ENCODE assay signal across 19 cellular contexts in genomic region chr11:9820260-9820659, GRCh38.
DNase-seq lines count a peak whose midpoint lies in the region; ATAC-seq and TF ChIP-seq lines count a peak whose summit lies in the region.
"Had no signal": no experiment of that assay in that cellular context is flagged by ENCODE, and none has a peak within 500 bp of the region (broad histone marks: within the 10 kb centered on the region; RNA-seq: fewer than 3 reads in every experiment).

No MANE protein-coding gene starts in this region.

- H3K36me3 Mint-ChIP-seq in Caco-2 (ENCODE audit: insufficient read depth, unreplicated experiment) = peaks cover 45% of the 10 kb centered on the region
- H3K36me3 Mint-ChIP-seq in WTC11 = no peaks in the 10 kb centered on the region
- H3K36me3 Mint-ChIP-seq in activated CD8-positive, alpha-beta memory T cell treated with anti-CD3 and anti-CD28 coated beads, Interleukin-2, amount 10 ng/mL, durations not matched to agents 7 days and 5 days = no peaks in the 10 kb centered on the region
- H3K36me3 Mint-ChIP-seq in activated CD8-positive, alpha-beta T cell treated with anti-CD3 and anti-CD28 coated beads, Interleukin-2, amount 10 ng/mL, durations not matched to agents 7 days and 5 days (ENCODE audit: low read depth) = no peaks in the 10 kb centered on the region
- H3K36me3 Mint-ChIP-seq: activated naive CD4-positive, alpha-beta T cell treated with anti-CD3 and anti-CD28 coated beads, Interleukin-2, amount 10 ng/mL, durations not matched to agents 7 days and 5 days had no signal

- peak; percentile 52 for ATAC-seq in WTC11
- peak; percentile 97 for ATAC-seq in Right ventricle myocardium superior (ENCODE audit: poor library complexity)
- ATAC-seq in activated CD8-positive, alpha-beta memory T cell treated with anti-CD3 and anti-CD28 coated beads, Interleukin-2, amount 10 ng/mL, durations not matched to agents 7 days and 5 days = no peak
- no peak for ATAC-seq in activated CD8-positive, alpha-beta T cell treated with anti-CD3 and anti-CD28 coated beads, Interleukin-2, amount 10 ng/mL, durations not matched to agents 7 days and 5 days

- no peaks in the 10 kb centered on the region for H3K9me3 ChIP-seq in Caco-2

- H3K27me3 Mint-ChIP-seq in Caco-2 (ENCODE audit: insufficient read depth, unreplicated experiment) (no peaks in the 10 kb centered on the region), WTC11 (ENCODE audit: low read depth) (no peaks in the 10 kb centered on the region)
- no peaks in the 10 kb centered on the region for H3K27me3 Mint-ChIP-seq in activated CD8-positive, alpha-beta memory T cell treated with anti-CD3 and anti-CD28 coated beads, Interleukin-2, amount 10 ng/mL, durations not matched to agents 7 days and 5 days
- H3K27me3 Mint-ChIP-seq in activated CD8-positive, alpha-beta T cell treated with anti-CD3 and anti-CD28 coated beads, Interleukin-2, amount 10 ng/mL, durations not matched to agents 7 days and 5 days (ENCODE audit: low read depth) = no peaks in the 10 kb centered on the region
- H3K27me3 Mint-ChIP-seq: activated B cell treated with CpG ODN at 0.5 μM for 24 hours; activated CD4-positive, alpha-beta memory T cell treated with anti-CD3 and anti-CD28 coated beads, Interleukin-2, amount 10 ng/mL, durations not matched to agents 7 days and 5 days; activated naive CD4-positive, alpha-beta T cell treated with anti-CD3 and anti-CD28 coated beads, Interleukin-2, amount 10 ng/mL, durations not matched to agents 7 days and 5 days; CD4-positive, alpha-beta memory T cell had no signal

- intact Hi-C loops in Caco-2 (cut with micrococcal nuclease; ENCODE audit: unreplicated experiment) = loop anchor here (10.0 kb wide), 1 partner anchor 65 kb away; no protein-coding TSS in a partner anchor
- intact Hi-C loops in Right ventricle myocardium superior (cut with DNase I) = no loop called here

- H3K27me3 ChIP-seq in Caco-2 (replicated peaks; ENCODE audit: control insufficient read depth, insufficient read depth, low read length) = no peaks in the 10 kb centered on the region

- DNase-seq in Caco-2 (no peak), WTC11 (ENCODE audit: low spot score) (no peak), Right ventricle myocardium superior (peak; percentile 73), pons (ENCODE audit: low spot score) (peak; percentile 10), mesenteric fat pad (ENCODE audit: low spot score) (no peak), HEK293T (ENCODE audit: extremely low spot score) (no peak)
- no peak for DNase-seq in activated CD8-positive, alpha-beta memory T cell treated with anti-CD3 and anti-CD28 coated beads, Interleukin-2, amount 10 ng/mL, durations not matched to agents 7 days and 5 days
- DNase-seq in activated CD8-positive, alpha-beta T cell treated with anti-CD3 and anti-CD28 coated beads, Interleukin-2, amount 10 ng/mL, durations not matched to agents 7 days and 5 days = no peak
- DNase-seq: activated B cell treated with CpG ODN at 0.5 μM for 24 hours; activated CD4-positive, alpha-beta memory T cell treated with anti-CD3 and anti-CD28 coated beads, Interleukin-2, amount 10 ng/mL, durations not matched to agents 7 days and 5 days; activated naive CD4-positive, alpha-beta T cell treated with anti-CD3 and anti-CD28 coated beads, Interleukin-2, amount 10 ng/mL, durations not matched to agents 7 days and 5 days; activated T-cell treated with anti-CD3 and anti-CD28 coated beads, Interleukin-2, amount 50 U/mL, for 48 hours; aorta; CD4-positive, alpha-beta memory T cell; DMS79 treated with DMSO at 0.1 percent for 48 hours; NCI-H1436; PC-9; stimulated activated CD4-positive, alpha-beta T cell treated with anti-CD3 and anti-CD28 coated beads, Interleukin-12 subunit alpha, Interleukin-12 subunit beta, amount 100 ng/mL, for 4 hours had no signal

- no peaks in the 10 kb centered on the region for H3K9me3 Mint-ChIP-seq in Caco-2 (ENCODE audit: unreplicated experiment)
- H3K9me3 Mint-ChIP-seq in WTC11 = no peaks in the 10 kb centered on the region
- no peaks in the 10 kb centered on the region for H3K9me3 Mint-ChIP-seq in activated CD8-positive, alpha-beta memory T cell treated with anti-CD3 and anti-CD28 coated beads, Interleukin-2, amount 10 ng/mL, durations not matched to agents 7 days and 5 days (ENCODE audit: low read depth)
- no peaks in the 10 kb centered on the region for H3K9me3 Mint-ChIP-seq in activated CD8-positive, alpha-beta T cell treated with anti-CD3 and anti-CD28 coated beads, Interleukin-2, amount 10 ng/mL, durations not matched to agents 7 days and 5 days (ENCODE audit: insufficient read depth)
- H3K9me3 Mint-ChIP-seq: activated B cell treated with CpG ODN at 0.5 μM for 24 hours; activated CD4-positive, alpha-beta memory T cell treated with anti-CD3 and anti-CD28 coated beads, Interleukin-2, amount 10 ng/mL, durations not matched to agents 7 days and 5 days; activated naive CD4-positive, alpha-beta T cell treated with anti-CD3 and anti-CD28 coated beads, Interleukin-2, amount 10 ng/mL, durations not matched to agents 7 days and 5 days; CD4-positive, alpha-beta memory T cell; neural crest cell had no signal

- H3K4me1 Mint-ChIP-seq in Caco-2 (ENCODE audit: low read depth, unreplicated experiment) = peaks cover 34% of the 10 kb centered on the region
- H3K4me1 Mint-ChIP-seq in WTC11 = peaks cover 31% of the 10 kb centered on the region
- no peaks in the 10 kb centered on the region for H3K4me1 Mint-ChIP-seq in activated CD8-positive, alpha-beta memory T cell treated with anti-CD3 and anti-CD28 coated beads, Interleukin-2, amount 10 ng/mL, durations not matched to agents 7 days and 5 days
- H3K4me1 Mint-ChIP-seq in activated CD8-positive, alpha-beta T cell treated with anti-CD3 and anti-CD28 coated beads, Interleukin-2, amount 10 ng/mL, durations not matched to agents 7 days and 5 days (ENCODE audit: low read depth) = no peaks in the 10 kb centered on the region
- H3K4me1 Mint-ChIP-seq: activated B cell treated with CpG ODN at 0.5 μM for 24 hours; activated CD4-positive, alpha-beta memory T cell treated with anti-CD3 and anti-CD28 coated beads, Interleukin-2, amount 10 ng/mL, durations not matched to agents 7 days and 5 days; activated naive CD4-positive, alpha-beta T cell treated with anti-CD3 and anti-CD28 coated beads, Interleukin-2, amount 10 ng/mL, durations not matched to agents 7 days and 5 days; CD4-positive, alpha-beta memory T cell; neural crest cell had no signal

- no TSS peak for BruUV-seq in Caco-2 (replicated peaks; lab: Mats Ljungman, UMichigan)

- H3K4me3 ChIP-seq in Caco-2 (ENCODE audit: low read depth, low read length) = no peak overlapping the region
- H3K4me3 ChIP-seq: PC-9 had no signal

- H3K36me3 ChIP-seq in Caco-2 (ENCODE audit: control insufficient read depth, insufficient read depth, low read length) = no peaks in the 10 kb centered on the region

- CTCF ChIA-PET in Caco-2 (lab: Charles Lee) = no interaction called here
- CTCF ChIA-PET in WTC11 (lab: Charles Lee) = interaction anchor here (1.0 kb wide), 1 partner anchor 488 kb away, joined by 3 read pairs; no protein-coding TSS in a partner anchor
- CTCF ChIA-PET in HEK293T (lab: Yijun Ruan, JAX) = no interaction called here
- CTCF ChIA-PET in activated CD8-positive, alpha-beta memory T cell treated with anti-CD3 and anti-CD28 coated beads, Interleukin-2, amount 10 ng/mL, durations not matched to agents 7 days and 5 days (lab: Charles Lee) = no interaction called here
- CTCF ChIA-PET in activated CD8-positive, alpha-beta T cell treated with anti-CD3 and anti-CD28 coated beads, Interleukin-2, amount 10 ng/mL, durations not matched to agents 7 days and 5 days (lab: Charles Lee) = no interaction called here

- peak overlapping the region; percentile 60 for H3K27ac Mint-ChIP-seq in Caco-2 (ENCODE audit: unreplicated experiment)
- no peak overlapping the region for H3K27ac Mint-ChIP-seq in WTC11
- no peak overlapping the region for H3K27ac Mint-ChIP-seq in activated CD8-positive, alpha-beta memory T cell treated with anti-CD3 and anti-CD28 coated beads, Interleukin-2, amount 10 ng/mL, durations not matched to agents 7 days and 5 days
- H3K27ac Mint-ChIP-seq in activated CD8-positive, alpha-beta T cell treated with anti-CD3 and anti-CD28 coated beads, Interleukin-2, amount 10 ng/mL, durations not matched to agents 7 days and 5 days = no peak overlapping the region
- H3K27ac Mint-ChIP-seq: activated B cell treated with CpG ODN at 0.5 μM for 24 hours; activated CD4-positive, alpha-beta memory T cell treated with anti-CD3 and anti-CD28 coated beads, Interleukin-2, amount 10 ng/mL, durations not matched to agents 7 days and 5 days; activated naive CD4-positive, alpha-beta T cell treated with anti-CD3 and anti-CD28 coated beads, Interleukin-2, amount 10 ng/mL, durations not matched to agents 7 days and 5 days; CD4-positive, alpha-beta memory T cell had no signal

- POLR2A ChIA-PET in Caco-2 (lab: Charles Lee) (no interaction called here), WTC11 (lab: Charles Lee) (no interaction called here), HEK293T (lab: Yijun Ruan, JAX) (no interaction called here)
- POLR2A ChIA-PET in activated CD8-positive, alpha-beta T cell treated with anti-CD3 and anti-CD28 coated beads, Interleukin-2, amount 10 ng/mL, durations not matched to agents 7 days and 5 days (lab: Charles Lee) = no interaction called here

- no peak for TF ChIP-seq CTCF in Caco-2 (IDR thresholded peaks at IDR 0.05; ENCODE audit: insufficient read depth in 1 of 2, low read depth in 1 of 2, low read length in 1 of 2, severe bottlenecking in 1 of 2, unreplicated experiment in 1 of 2)
- TF ChIP-seq CTCF in WTC11 (IDR thresholded peaks at IDR 0.05) = no peak

- peaks cover 24% of the 10 kb centered on the region for H3K4me1 ChIP-seq in Caco-2

- no peak overlapping the region for H3K4me3 Mint-ChIP-seq in Caco-2 (ENCODE audit: unreplicated experiment)
- no peak overlapping the region for H3K4me3 Mint-ChIP-seq in WTC11
- no peak overlapping the region for H3K4me3 Mint-ChIP-seq in activated CD8-positive, alpha-beta memory T cell treated with anti-CD3 and anti-CD28 coated beads, Interleukin-2, amount 10 ng/mL, durations not matched to agents 7 days and 5 days
- H3K4me3 Mint-ChIP-seq in activated CD8-positive, alpha-beta T cell treated with anti-CD3 and anti-CD28 coated beads, Interleukin-2, amount 10 ng/mL, durations not matched to agents 7 days and 5 days = no peak overlapping the region
- H3K4me3 Mint-ChIP-seq: activated B cell treated with CpG ODN at 0.5 μM for 24 hours; activated CD4-positive, alpha-beta memory T cell treated with anti-CD3 and anti-CD28 coated beads, Interleukin-2, amount 10 ng/mL, durations not matched to agents 7 days and 5 days; activated naive CD4-positive, alpha-beta T cell treated with anti-CD3 and anti-CD28 coated beads, Interleukin-2, amount 10 ng/mL, durations not matched to agents 7 days and 5 days; CD4-positive, alpha-beta memory T cell; neural crest cell had no signal

TF ChIP-seq in WTC11, 78 proteins besides CTCF, POLR2A, EP300 and RAD21 (continues in another document):
- no peak for TF ChIP-seq SMAD4 (CRISPR knock-in tag; IDR thresholded peaks at IDR 0.05)
- no peak for TF ChIP-seq PRRX2 (CRISPR knock-in tag; IDR thresholded peaks at IDR 0.05)

TF ChIP-seq in HEK293T, 16 proteins besides CTCF, POLR2A, EP300 and RAD21:
- TF ChIP-seq ZNF384 (IDR thresholded peaks at IDR 0.05) = no peak
- TF ChIP-seq SP1 (IDR thresholded peaks at IDR 0.05) = no peak

Comparison
In these comparisons a context has a peak if more than half of its experiments do, and no peak if none do; other contexts are left out.
1. DNase-seq: peak in Right ventricle myocardium superior (single experiment) and pons (single experiment); none in Caco-2 (0 of 2), WTC11 (single experiment), mesenteric fat pad (single experiment), HEK293T (single experiment), activated CD8-positive, alpha-beta memory T cell treated with anti-CD3 and anti-CD28 coated beads, Interleukin-2, amount 10 ng/mL, durations not matched to agents 7 days and 5 days (single experiment) and activated CD8-positive, alpha-beta T cell treated with anti-CD3 and anti-CD28 coated beads, Interleukin-2, amount 10 ng/mL, durations not matched to agents 7 days and 5 days (single experiment).
2. ATAC-seq: peak in WTC11 (single experiment) and Right ventricle myocardium superior (single experiment); none in activated CD8-positive, alpha-beta memory T cell treated with anti-CD3 and anti-CD28 coated beads, Interleukin-2, amount 10 ng/mL, durations not matched to agents 7 days and 5 days (single experiment) and activated CD8-positive, alpha-beta T cell treated with anti-CD3 and anti-CD28 coated beads, Interleukin-2, amount 10 ng/mL, durations not matched to agents 7 days and 5 days (single experiment).